In genomic region chr5:145587308-145588071, GRCh38 we compare ENCODE assay signal across 12 cellular contexts.
DNase-seq lines count a peak whose midpoint lies in the region; ATAC-seq and TF ChIP-seq lines count a peak whose summit lies in the region.
"Had no signal": no experiment of that assay in that cellular context is flagged by ENCODE, and none has a peak within 500 bp of the region (broad histone marks: within the 10 kb centered on the region; RNA-seq: fewer than 3 reads in every experiment).

No MANE protein-coding gene starts in this region.

- H3K4me1 ChIP-seq in Panc1 (ENCODE audit: control insufficient read depth, insufficient read depth, low read length) = no peaks in the 10 kb centered on the region

- CTCF ChIA-PET in Panc1 (lab: Charles Lee) = interaction anchor here (0.8 kb wide), 1 partner anchor 102 kb away, joined by 3 read pairs; no protein-coding TSS in a partner anchor

- H3K27ac ChIP-seq in Panc1 (ENCODE audit: low read length) = no peak overlapping the region
- H3K27ac ChIP-seq: HL-60 had no signal

- in situ Hi-C loops in Panc1 (cut with HindIII; ENCODE audit: low pct_unique_long_range_greater_than_20kb, low sequenced_read_pairs) = no loop called here

- H3K4me3 ChIP-seq in Panc1 (ENCODE audit: low read depth in 2 of 2, low read length in 2 of 2) = no peak overlapping the region
- no peak overlapping the region for H3K4me3 ChIP-seq in epithelial cell of proximal tubule (ENCODE audit: low read depth, low read length)
- no peak overlapping the region for H3K4me3 ChIP-seq in retinal pigment epithelial cell (ENCODE audit: low read length)

- intact Hi-C loops in Panc1 (cut with micrococcal nuclease; ENCODE audit: unreplicated experiment) = no loop called here

- peak; percentile 16 for DNase-seq in activated CD4-positive, alpha-beta T cell treated with anti-CD3 and anti-CD28 coated beads for 48 hours
- DNase-seq in activated CD4-positive, alpha-beta T cell treated with anti-CD3 and anti-CD28 coated beads, Interleukin-2, amount 50 U/mL, for 4 hours = no peak
- DNase-seq in Panc1 (ENCODE audit: low read depth, low spot score) (peak; percentile 2), epithelial cell of proximal tubule (ENCODE audit: low read depth) (peak; percentile 66), retinal pigment epithelial cell (ENCODE audit: low read depth) (peak; percentile 66), mesenteric fat pad (ENCODE audit: low spot score) (no peak)
- DNase-seq: 8988T; activated naive CD4-positive, alpha-beta T cell treated with Interleukin-2 at 50 U/mL for 16 hours; NCI-H446 had no signal

- TF ChIP-seq CTCF in Panc1 (IDR thresholded peaks at IDR 0.05) (no peak), epithelial cell of proximal tubule (conservative IDR thresholded peaks at IDR 0.05; ENCODE audit: low read depth, low read length) (no peak), retinal pigment epithelial cell (conservative IDR thresholded peaks at IDR 0.05; ENCODE audit: low read depth, low read length) (no peak)

- ATAC-seq in Panc1 (no peak), HG03045 (IDR thresholded peaks at IDR 0.05; ENCODE audit: unreplicated experiment) (no peak), GM21390 (IDR thresholded peaks at IDR 0.05; ENCODE audit: unreplicated experiment) (no peak)

- BruUV-seq in Panc1 (replicated peaks; lab: Mats Ljungman, UMichigan) = no TSS peak

- no peaks in the 10 kb centered on the region for H3K27me3 ChIP-seq in Panc1 (ENCODE audit: control insufficient read depth, insufficient read depth, low read length)

- no peaks in the 10 kb centered on the region; the same call in 1 of the 2 replicates for H3K36me3 ChIP-seq in Panc1 (ENCODE audit: control insufficient read depth, insufficient read depth, low read length)

- H3K9me3 ChIP-seq in Panc1 (ENCODE audit: control insufficient read depth, insufficient read depth, low read depth, low read length) = no peaks in the 10 kb centered on the region

- POLR2A ChIA-PET in Panc1 (lab: Charles Lee) = no interaction called here

Comparison
In these comparisons a context has a peak if more than half of its experiments do, and no peak if none do; other contexts are left out.
1. DNase-seq: peak in activated CD4-positive, alpha-beta T cell treated with anti-CD3 and anti-CD28 coated beads for 48 hours (single experiment), Panc1 (single experiment), epithelial cell of proximal tubule (single experiment) and retinal pigment epithelial cell (single experiment); none in activated CD4-positive, alpha-beta T cell treated with anti-CD3 and anti-CD28 coated beads, Interleukin-2, amount 50 U/mL, for 4 hours (0 of 2) and mesenteric fat pad (single experiment).